In the genomic region with DNA sequence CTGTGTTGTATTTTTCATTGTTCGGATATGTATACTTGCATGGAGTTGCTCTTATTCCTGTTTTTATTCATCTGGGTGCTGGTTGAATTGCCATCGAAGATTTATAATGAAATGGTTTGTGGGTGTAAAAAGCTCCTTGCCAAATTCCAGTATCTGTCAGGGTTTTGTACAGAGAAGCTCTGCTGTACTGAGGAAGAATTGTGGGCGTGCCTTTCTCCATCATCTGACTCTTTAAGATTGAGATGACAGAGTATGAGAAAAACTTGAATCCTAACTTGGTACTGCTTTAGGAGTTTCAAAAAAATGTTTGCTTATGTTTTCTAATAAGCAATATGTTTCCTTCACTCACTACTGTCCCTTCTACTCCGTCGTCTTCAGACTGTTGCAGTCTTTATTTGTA, we compare ENCODE assay signal across 6 cellular contexts.
DNase-seq lines count a peak whose midpoint lies in the region; ATAC-seq and TF ChIP-seq lines count a peak whose summit lies in the region.
"Not testable (repeated sequence)": the region's sequence is repeated elsewhere in the genome, so short reads cannot be mapped to it uniquely, and the experiment has no call there.

No MANE protein-coding gene starts in this region.

- H3K79me2 ChIP-seq in GM23338 (replicated peaks; ENCODE audit: insufficient read depth): peaks cover 21% of the 10 kb centered on the region; the same call in 1 of the 2 replicates

- not testable (repeated sequence) for H3K4me3 ChIP-seq in GM23338

- H3K9me2 ChIP-seq in GM23338 (ENCODE audit: insufficient read depth): not testable (repeated sequence)

- not testable (repeated sequence) for H3K4me1 Mint-ChIP-seq in GM23338; glutamatergic neuron (ENCODE audit: low read depth, unreplicated experiment); mesothelial cell of epicardium
- H3K4me1 Mint-ChIP-seq in activated CD4-positive, alpha-beta T cell treated with anti-CD3 and anti-CD28 coated beads for 36 hours: peaks cover 12% of the 10 kb centered on the region

- intact Hi-C loops in activated CD4-positive, alpha-beta T cell treated with anti-CD3 and anti-CD28 coated beads for 36 hours (cut with DNase I, micrococcal nuclease): loop anchor here (10.0 kb wide), 2 partner anchors 407 to 847 kb away; partner anchors contain the start of gene TANC2 (in 1 of the 2)

- not testable (repeated sequence) for H3K27me3 Mint-ChIP-seq in GM23338 (ENCODE audit: insufficient read depth, low read depth, poor library complexity); activated CD4-positive, alpha-beta T cell treated with anti-CD3 and anti-CD28 coated beads for 36 hours; glutamatergic neuron (ENCODE audit: unreplicated experiment); mesothelial cell of epicardium (ENCODE audit: low read depth)

- not testable (repeated sequence) for H2AFZ ChIP-seq in GM23338

- POLR2A ChIA-PET in activated CD4-positive, alpha-beta T cell treated with anti-CD3 and anti-CD28 coated beads for 36 hours (lab: Charles Lee): not testable (repeated sequence)

- not testable (repeated sequence) for ATAC-seq in GM23338
- peak; percentile 34 for ATAC-seq in activated CD4-positive, alpha-beta T cell treated with anti-CD3 and anti-CD28 coated beads for 36 hours

- H3K4me1 ChIP-seq in GM23338 (ENCODE audit: insufficient read depth): peaks cover 11% of the 10 kb centered on the region

- peaks cover 16% of the 10 kb centered on the region for H3K36me3 ChIP-seq in GM23338 (ENCODE audit: insufficient read depth)

- TF ChIP-seq CTCF in GM23338 (conservative IDR thresholded peaks at IDR 0.05; ENCODE audit: low read depth in 2 of 2); glutamatergic neuron (IDR thresholded peaks at IDR 0.05; ENCODE audit: partially characterized antibody, unreplicated experiment); mesothelial cell of epicardium (IDR thresholded peaks at IDR 0.05; ENCODE audit: unreplicated experiment): not testable (repeated sequence)

- not testable (repeated sequence) for H3K9me3 Mint-ChIP-seq in GM23338; activated CD4-positive, alpha-beta T cell treated with anti-CD3 and anti-CD28 coated beads for 36 hours (ENCODE audit: low read depth); glutamatergic neuron (ENCODE audit: unreplicated experiment); mesothelial cell of epicardium

- H3K4me3 Mint-ChIP-seq in GM23338; activated CD4-positive, alpha-beta T cell treated with anti-CD3 and anti-CD28 coated beads for 36 hours; glutamatergic neuron (ENCODE audit: unreplicated experiment); mesothelial cell of epicardium: not testable (repeated sequence)

- not testable (repeated sequence) for DNase-seq in GM23338 (ENCODE audit: low spot score); activated CD4-positive, alpha-beta T cell treated with anti-CD3 and anti-CD28 coated beads for 36 hours; glutamatergic neuron; mesothelial cell of epicardium (ENCODE audit: low spot score in 2 of 2, unreplicated experiment in 2 of 2)
- peak; percentile 33 for DNase-seq in amniotic epithelial cell (ENCODE audit: low read depth)
- DNase-seq in putamen (ENCODE audit: low spot score): peak; percentile 32

- not testable (repeated sequence) for H3F3A ChIP-seq in GM23338 (replicated peaks; ENCODE audit: low read depth)

- not testable (repeated sequence) for H3K4me2 ChIP-seq in GM23338

- H3K27ac Mint-ChIP-seq in GM23338; activated CD4-positive, alpha-beta T cell treated with anti-CD3 and anti-CD28 coated beads for 36 hours: not testable (repeated sequence)
- H3K27ac Mint-ChIP-seq in glutamatergic neuron (ENCODE audit: unreplicated experiment): peak overlapping the region; percentile 57
- H3K27ac Mint-ChIP-seq in mesothelial cell of epicardium: peak overlapping the region; percentile 35

- H3K36me3 Mint-ChIP-seq in GM23338 (ENCODE audit: low read depth) (peaks cover 30% of the 10 kb centered on the region; the same call in 2 of the 3 replicates), mesothelial cell of epicardium (peaks cover 19% of the 10 kb centered on the region)
- peaks cover 27% of the 10 kb centered on the region for H3K36me3 Mint-ChIP-seq in activated CD4-positive, alpha-beta T cell treated with anti-CD3 and anti-CD28 coated beads for 36 hours (ENCODE audit: low read depth)
- not testable (repeated sequence) for H3K36me3 Mint-ChIP-seq in glutamatergic neuron (ENCODE audit: unreplicated experiment)

- H3K27me3 ChIP-seq in GM23338 (ENCODE audit: insufficient read depth): not testable (repeated sequence)

- H3K27ac ChIP-seq in GM23338 (ENCODE audit: low read depth): peak overlapping the region; percentile 69; the same call in 1 of the 2 replicates

- H4K20me1 ChIP-seq in GM23338 (replicated peaks; ENCODE audit: insufficient read depth): not testable (repeated sequence)

- CTCF ChIA-PET in activated CD4-positive, alpha-beta T cell treated with anti-CD3 and anti-CD28 coated beads for 36 hours (lab: Charles Lee): not testable (repeated sequence)
